ENCODE assay signal across 8 cellular contexts in the genomic region with DNA sequence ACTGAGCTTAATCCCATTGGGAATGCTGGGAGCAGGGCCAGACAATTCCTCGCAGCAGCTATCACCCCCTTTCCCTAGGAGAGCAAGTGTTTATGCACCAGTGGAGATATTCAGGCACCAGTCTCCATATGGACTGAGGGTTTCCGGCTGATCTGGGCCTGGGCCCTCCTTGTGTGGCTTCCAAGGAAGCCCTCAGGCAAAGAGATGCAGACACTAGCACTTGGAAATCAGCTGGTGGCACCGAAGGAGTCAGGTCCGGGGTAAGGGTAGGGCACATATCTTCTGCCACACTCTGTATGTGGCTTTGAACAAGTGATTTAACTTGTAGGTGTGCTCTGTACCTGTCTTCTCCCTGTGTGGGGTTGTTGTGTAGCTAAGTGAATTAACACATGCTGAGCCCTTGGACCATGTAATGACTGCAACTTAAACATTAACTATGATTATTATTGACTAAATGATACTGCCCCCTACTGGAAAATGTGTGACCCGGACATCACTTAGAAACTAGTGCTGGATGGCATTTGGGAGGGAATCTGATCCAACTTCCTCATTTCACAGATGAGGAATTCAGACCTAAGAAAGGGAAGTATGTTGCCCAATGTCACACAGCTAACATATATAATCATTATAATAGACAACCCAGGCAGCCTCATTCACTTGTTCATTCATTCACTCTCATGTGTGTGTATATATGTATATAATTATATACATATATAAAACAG. TPM values are rescaled to one million over a fixed set of nuclear protein-coding genes. Genes with fewer than 3 reads are reported as not detected.
DNase-seq lines count a peak whose midpoint lies in the region; ATAC-seq and TF ChIP-seq lines count a peak whose summit lies in the region.

No MANE protein-coding gene starts in this region.

- H3K4me3 ChIP-seq in A673 (ENCODE audit: low read depth, low read length, poor library complexity, severe bottlenecking) (no peak overlapping the region), adipocyte (ENCODE audit: low read length) (no peak overlapping the region), stomach (no peak overlapping the region), lower leg skin (ENCODE audit: low read depth, poor library complexity, severe bottlenecking) (no peak overlapping the region)

- no peak overlapping the region for H3K27ac ChIP-seq in A673 (ENCODE audit: low read depth, low read length, poor library complexity, severe bottlenecking)
- peak overlapping the region in 4 of 5 donors; percentile 60 to 88 (median 71) for H3K27ac ChIP-seq in stomach

- H3K4me1 ChIP-seq in A673 (ENCODE audit: insufficient read depth, low read length, poor library complexity, severe bottlenecking) (no peaks in the 10 kb centered on the region), adipocyte (ENCODE audit: control insufficient read depth, insufficient read depth, low read length) (peaks cover 17% of the 10 kb centered on the region), stomach (peaks cover 0 to 27% (median 7%) of the 10 kb centered on the region in 4 donors)

- TF ChIP-seq EP300 in stomach (IDR thresholded peaks at IDR 0.05), result no peak

- H3K9me3 ChIP-seq in A673 (ENCODE audit: low read depth, low read length, poor library complexity, severe bottlenecking) (no peaks in the 10 kb centered on the region), adipocyte (ENCODE audit: control insufficient read depth, low read length) (no peaks in the 10 kb centered on the region), stomach (no peaks in the 10 kb centered on the region)

- intact Hi-C loops in A673 (cut with micrococcal nuclease; ENCODE audit: unreplicated experiment) (loop anchor here (1.0 to 10.0 kb wide), 2 partner anchors 131 to 325 kb away; no protein-coding TSS in a partner anchor), stomach (cut with DNase I; ENCODE audit: low total_unique reads) (no loop called here), lower leg skin (cut with DNase I; ENCODE audit: low total_unique reads) (no loop called here)

- no TSS peak for BruUV-seq in A673 (replicated peaks; lab: Mats Ljungman, UMichigan)

- H3K27me3 ChIP-seq in A673 (replicated peaks; ENCODE audit: insufficient read depth, low read depth, low read length, poor library complexity) (no peaks in the 10 kb centered on the region), adipocyte (replicated peaks; ENCODE audit: control insufficient read depth, insufficient read depth, low read length) (peaks cover 38% of the 10 kb centered on the region), stomach (no peaks in the 10 kb centered on the region)

- no peak overlapping the region for H3K9ac ChIP-seq in adipocyte (ENCODE audit: low read length)

- DNase-seq in A673 (ENCODE audit: low spot score) (peak; percentile 73), GF-D8 (lab: John Stamatoyannopoulos, UW) (peak; percentile 86), NCI-H1694 treated with DMSO at 0.1 percent for 48 hours (lab: John Stamatoyannopoulos, UW) (peak; percentile 23), adipocyte (ENCODE audit: low read depth) (peak; percentile 69), iPS-NIHi11 (ENCODE audit: low spot score) (peak; percentile 55), stomach (no peak), lower leg skin (ENCODE audit: low spot score in 2 of 2) (no peak)

- POLR2A ChIA-PET in A673 (lab: Charles Lee; ENCODE audit: low non-redundant PET), result interaction anchor here (0.6 kb wide), 1 partner anchor 149 kb away, joined by 4 read pairs; no protein-coding TSS in a partner anchor

- ATAC-seq in GM21619 (IDR thresholded peaks at IDR 0.05; ENCODE audit: unreplicated experiment), result no peak

- no peaks in the 10 kb centered on the region for H3K36me3 ChIP-seq in A673 (ENCODE audit: insufficient read depth, low read length, poor library complexity, severe bottlenecking)
- no peaks in the 10 kb centered on the region for H3K36me3 ChIP-seq in adipocyte (ENCODE audit: control insufficient read depth, insufficient read depth, low read length, severe bottlenecking)
- H3K36me3 ChIP-seq in stomach, result no peaks in the 10 kb centered on the region

- TF ChIP-seq POLR2A in stomach (IDR thresholded peaks at IDR 0.05) (no peak), lower leg skin (IDR thresholded peaks at IDR 0.05) (no peak)

- WGBS in stomach, 5 donors, result 54 to 69% (median 63%) methylated on average over 5 of the region's 5 CpGs
- WGBS in lower leg skin, 2 donors, result 65 to 66% methylated on average over 5 of the region's 5 CpGs

- CTCF ChIA-PET in A673 (lab: Charles Lee), result interaction anchor here (0.5 to 1.3 kb wide), 5 partner anchors 77 to 131 kb away, joined by 3 to 9 read pairs (median 4); no protein-coding TSS in a partner anchor

- TF ChIP-seq CTCF in A673 (conservative IDR thresholded peaks at IDR 0.05; ENCODE audit: low read depth, low read length), result peak; percentile 79
- peak in 3 of 7 experiments; percentile 16 to 54 (median 52) for TF ChIP-seq CTCF in stomach (IDR thresholded peaks at IDR 0.05)
- peak in 1 of 3 donors; percentile 26 for TF ChIP-seq CTCF in lower leg skin (IDR thresholded peaks at IDR 0.05)

RNA-seq across cellular contexts. Expression of a gene that starts 19.3 kb away (rescaled TPM):
- total RNA-seq in A673 (2021), result not detected in 2 replicates
- 10 to 100 TPM in 2 of 5 donors, 1 to 10 TPM in 2, not detected in 1; 2.2 to 82.8 (median 37.6) TPM for total RNA-seq in stomach
- 10 to 100 TPM in 2 of 3 donors, 1 to 10 TPM in 1; 6.4 to 57.7 (median 49.0) TPM for polyA plus RNA-seq in stomach
- total RNA-seq in lower leg skin, result 10 to 100 TPM; 11.3 to 24.7 (median 14.5) TPM

RNA-seq across cellular contexts. Expression of a gene that starts 34.3 kb away (rescaled TPM):
- total RNA-seq in A673 (2021) (97.2 and 97.3 TPM in 2 replicates), stomach (100 to 1,000 TPM in 2 of 5 donors, 10 to 100 TPM in 3; 22.6 to 137 (median 87.2) TPM), lower leg skin (10 to 100 TPM; 33.6 to 64.5 (median 45.6) TPM)
- 10 to 100 TPM; 30.5 to 72.5 (median 45.0) TPM for polyA plus RNA-seq in stomach

RNA-seq across cellular contexts. Expression of a gene that starts 42.2 kb away (rescaled TPM):
- total RNA-seq in A673 (2021) (36.4 and 38.6 TPM in 2 replicates), stomach (100 to 1,000 TPM in 1 of 5 donors, 10 to 100 TPM in 4; 10.6 to 131 (median 51.3) TPM), lower leg skin (100 to 1,000 TPM in 1 of 4 donors, 10 to 100 TPM in 3; 53.2 to 115 (median 72.5) TPM)
- polyA plus RNA-seq in stomach, result 10 to 100 TPM; 55.6 to 90.7 (median 77.6) TPM

Comparison
In these comparisons a context has a peak if more than half of its experiments do, and no peak if none do; other contexts are left out.
1. DNase-seq: peak in A673 (single experiment), GF-D8 (single experiment), NCI-H1694 treated with DMSO at 0.1 percent for 48 hours (single experiment), adipocyte (single experiment) and iPS-NIHi11 (single experiment); none in stomach (single experiment) and lower leg skin (0 of 2).